9 cellular contexts compared by ENCODE assay signal in the genomic region with DNA sequence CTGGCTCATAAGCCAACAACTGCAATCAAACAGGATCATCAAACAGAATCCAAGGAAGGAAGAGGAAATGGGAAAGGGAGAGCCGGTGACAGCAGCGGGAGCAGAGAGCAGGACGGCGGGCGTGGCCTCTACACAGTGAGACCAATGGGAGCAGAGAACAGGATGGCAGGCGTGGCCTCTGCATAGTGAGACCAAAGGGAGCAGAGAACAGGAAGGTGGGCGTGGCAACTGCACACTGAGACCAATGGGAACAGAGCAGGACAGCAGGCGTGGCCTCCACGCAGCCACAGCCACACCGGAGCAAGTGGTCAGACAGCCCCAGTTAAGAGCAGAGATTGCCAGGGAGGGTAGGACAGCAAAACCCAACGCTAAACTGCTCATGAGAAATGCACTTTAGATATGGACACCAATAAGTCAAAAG. TPM values are rescaled to one million over a fixed set of nuclear protein-coding genes. Genes with fewer than 3 reads are reported as not detected.
DNase-seq lines count a peak whose midpoint lies in the region; ATAC-seq, FAIRE-seq and TF ChIP-seq lines count a peak whose summit lies in the region.
"Had no signal": no experiment of that assay in that cellular context is flagged by ENCODE, and none has a peak within 500 bp of the region (broad histone marks: within the 10 kb centered on the region; RNA-seq: fewer than 3 reads in every experiment).

No MANE protein-coding gene starts in this region.

- peaks cover 19% of the 10 kb centered on the region for H3K27me3 Mint-ChIP-seq in memory B cell

- peak; percentile 84 for DNase-seq in NB4 (ENCODE audit: low read depth)
- DNase-seq in SK-N-DZ (ENCODE audit: low spot score) = peak; percentile 99
- no peak for DNase-seq in memory B cell (ENCODE audit: low spot score in 2 of 2)
- DNase-seq in tibial nerve (ENCODE audit: low spot score in 2 of 2) = peak; percentile 50 to 74
- no peak for DNase-seq in T-helper 9 cell

- H3K4me3 ChIP-seq in BLaER1 treated with 17β-estradiol and CSF1 and Interleukin-3, amounts not matched to agents 10 nM and 100 nM = no peak overlapping the region
- H3K4me3 ChIP-seq in NB4 (ENCODE audit: low read depth, low read length) = no peak overlapping the region
- no peak overlapping the region for H3K4me3 ChIP-seq in tibial nerve

- ATAC-seq in GM19372 (IDR thresholded peaks at IDR 0.05; ENCODE audit: low read depth, unreplicated experiment) (peak; percentile 63), memory B cell (ENCODE audit: low read depth) (peak; percentile 43)

- H3K4me3 Mint-ChIP-seq in memory B cell = no peak overlapping the region

- H3K36me3 Mint-ChIP-seq in memory B cell = peaks cover 4% of the 10 kb centered on the region

- TF ChIP-seq POLR2A in NB4 (IDR thresholded peaks at IDR 0.05; ENCODE audit: extremely low read depth, insufficient read length) (no peak), tibial nerve (IDR thresholded peaks at IDR 0.05) (no peak)

- TF ChIP-seq CTCF in NB4 (IDR thresholded peaks at IDR 0.05; ENCODE audit: low read depth, low read length) (no peak), tibial nerve (IDR thresholded peaks at IDR 0.05) (no peak)

- H4K20me1 ChIP-seq in BLaER1 treated with 17β-estradiol and CSF1 and Interleukin-3, amounts not matched to agents 10 nM and 100 nM = no peaks in the 10 kb centered on the region

- no peak overlapping the region for H3K9ac ChIP-seq in BLaER1 treated with 17β-estradiol and CSF1 and Interleukin-3, amounts not matched to agents 10 nM and 100 nM
- H3K9ac ChIP-seq: KMS-11 had no signal

- H3K4me1 Mint-ChIP-seq in memory B cell = peaks cover 22% of the 10 kb centered on the region

- H3K9me3 Mint-ChIP-seq in memory B cell = no peaks in the 10 kb centered on the region

- peaks cover 0 to 35% (median 24%) of the 10 kb centered on the region in 10 experiments; a peak in 16 of 20 replicates for H3K4me1 ChIP-seq in BLaER1 treated with 17β-estradiol and CSF1 and Interleukin-3, amounts not matched to agents 10 nM and 100 nM
- H3K4me1 ChIP-seq in tibial nerve = peaks cover 0 to 13% (median 5%) of the 10 kb centered on the region in 4 donors

- no peaks in the 10 kb centered on the region for H3K27me3 ChIP-seq in BLaER1 treated with 17β-estradiol and CSF1 and Interleukin-3, amounts not matched to agents 10 nM and 100 nM
- H3K27me3 ChIP-seq in tibial nerve = peaks cover 0 to 53% of the 10 kb centered on the region in 2 donors

- no peaks in the 10 kb centered on the region for H3K36me3 ChIP-seq in BLaER1 treated with 17β-estradiol and CSF1 and Interleukin-3, amounts not matched to agents 10 nM and 100 nM
- H3K36me3 ChIP-seq in tibial nerve = no peaks in the 10 kb centered on the region

- peak overlapping the region in 6 of 11 experiments; percentile 6 to 52 (median 25); a peak in 11 of 22 replicates for H3K4me2 ChIP-seq in BLaER1 treated with 17β-estradiol and CSF1 and Interleukin-3, amounts not matched to agents 10 nM and 100 nM
- H3K4me2 ChIP-seq: KMS-11 had no signal

- TF ChIP-seq EP300 in tibial nerve (IDR thresholded peaks at IDR 0.05) = no peak

- 8 to 14% methylated on average over 11 of the region's 11 CpGs for WGBS in tibial nerve, 2 donors

- H3K27ac ChIP-seq in BLaER1 treated with 17β-estradiol and CSF1 and Interleukin-3, amounts not matched to agents 10 nM and 100 nM = no peak overlapping the region
- H3K27ac ChIP-seq in tibial nerve = no peak overlapping the region
- H3K27ac ChIP-seq: KMS-11 had no signal

- peak; percentile 96 for FAIRE-seq in endometrium (lab: Jason Lieb, UNC)

- 0 out of 22 replicates have a peak, but pooled peaks cover 0 to under 1% (median 0%) of the 10 kb centered on the region in 11 experiments for H3K9me3 ChIP-seq in BLaER1 treated with 17β-estradiol and CSF1 and Interleukin-3, amounts not matched to agents 10 nM and 100 nM (replicated peaks in 1 of 11)
- peaks cover 0 to 2% (median 0%) of the 10 kb centered on the region in 4 donors for H3K9me3 ChIP-seq in tibial nerve

- H3K27ac Mint-ChIP-seq in memory B cell = peak overlapping the region; percentile 15

RNA-seq across cellular contexts. Expression of gene LRCOL1, which starts 16.4 kb away (rescaled TPM):
- 0.54 TPM in 1 of 2 replicates, not detected in the other for polyA plus RNA-seq in SK-N-DZ (2014; cell fraction: cytosol; rRNA removed)
- 3.6 and 4.5 TPM in 2 replicates for polyA plus RNA-seq in SK-N-DZ (2014; cell fraction: nucleus; rRNA removed)
- total RNA-seq in tibial nerve = not detected

RNA-seq across cellular contexts. Expression of gene P2RX2, which starts 24.6 kb away (rescaled TPM):
- 0.42 and 0.49 TPM in 2 replicates for polyA plus RNA-seq in SK-N-DZ (2014; cell fraction: cytosol; rRNA removed)
- polyA plus RNA-seq in SK-N-DZ (2014; cell fraction: nucleus; rRNA removed) = 4.2 and 11.0 TPM in 2 replicates
- not detected for total RNA-seq in tibial nerve

Comparison
In these comparisons a context has a peak if more than half of its experiments do, and no peak if none do; other contexts are left out.
1. DNase-seq: peak in NB4 (single experiment), SK-N-DZ (single experiment) and tibial nerve (2 of 2); none in memory B cell (0 of 2) and T-helper 9 cell (single experiment).